In genomic region chr1:160993544-160993943, GRCh38 we compare ENCODE assay signal across 8 cellular contexts. TPM values are rescaled to one million over a fixed set of nuclear protein-coding genes. Genes with fewer than 3 reads are reported as not detected.
DNase-seq lines count a peak whose midpoint lies in the region; ATAC-seq, FAIRE-seq and TF ChIP-seq lines count a peak whose summit lies in the region.

No MANE protein-coding gene starts in this region.

- H3K79me2 ChIP-seq in Loucy (ENCODE audit: insufficient read depth, low read length) = no peaks in the 10 kb centered on the region
- H3K79me2 ChIP-seq in GM12878 (ENCODE audit: control insufficient read depth, insufficient read depth, low read length) = no peaks in the 10 kb centered on the region

- BruUV-seq in GM12878 (replicated peaks; lab: Mats Ljungman, UMichigan) = no TSS peak

- TF ChIP-seq CTCF in Loucy (conservative IDR thresholded peaks at IDR 0.05; ENCODE audit: low read length) (peak; percentile 60), GM12878 (IDR thresholded peaks at IDR 0.05 in 2 of 3, conservative IDR thresholded peaks at IDR 0.05 in 1 of 3; ENCODE audit: control insufficient read depth in 2 of 3, extremely low read depth in 1 of 3, insufficient read depth in 1 of 3, low read depth in 3 of 3, low read length in 3 of 3) (peak; percentile 21 to 45 (median 23); a peak in 3 of 6 replicates), nephron (IDR thresholded peaks at IDR 0.05; ENCODE audit: unreplicated experiment in 3 of 3) (peak; percentile 29 to 34 (median 30)), lower leg skin (IDR thresholded peaks at IDR 0.05) (no peak)

- no peak overlapping the region for H3K27ac Mint-ChIP-seq in nephron
- H3K27ac Mint-ChIP-seq in immature natural killer cell = no peak overlapping the region

- CTCF ChIA-PET in GM12878 (lab: Yijun Ruan, JAX) = interaction anchor here (0.9 to 9.7 kb wide), 6 partner anchors 12 to 147 kb away, joined by 3 to 147 read pairs (median 32); partner anchors contain the start of genes ITLN2, KLHDC9 and USF1

- WGBS in GM12878 (ENCODE audit: insufficient coverage, insufficient replicate concordance, low lambda C conversion rate, missing lambda C conversion rate) = 51% methylated on average over 3 of the region's 3 CpGs
- 14 to 16% methylated on average over 3 of the region's 3 CpGs for WGBS in lower leg skin, 2 donors

- peak; percentile 35 for ATAC-seq in GM12878
- no peak for ATAC-seq in HG03439 (IDR thresholded peaks at IDR 0.05; ENCODE audit: unreplicated experiment)

- TF ChIP-seq POLR2A in GM12878 (IDR thresholded peaks at IDR 0.05; ENCODE audit: low read depth, low read length) (no peak), lower leg skin (IDR thresholded peaks at IDR 0.05) (no peak)

- H3K9me3 ChIP-seq in Loucy (ENCODE audit: insufficient read depth, low read depth, low read length) = no peaks in the 10 kb centered on the region
- no peaks in the 10 kb centered on the region for H3K9me3 ChIP-seq in GM12878 (replicated peaks; ENCODE audit: control insufficient read depth, insufficient read depth, low read length)

- H3K27me3 Mint-ChIP-seq in nephron (ENCODE audit: low read depth) = peaks cover 4% of the 10 kb centered on the region
- H3K27me3 Mint-ChIP-seq in immature natural killer cell (ENCODE audit: low read depth in 3 of 3) = peaks cover 3 to 7% (median 6%) of the 10 kb centered on the region in 3 donors

- H3K4me3 Mint-ChIP-seq in nephron = no peak overlapping the region
- H3K4me3 Mint-ChIP-seq in immature natural killer cell = no peak overlapping the region

- TF ChIP-seq EP300 in GM12878 (IDR thresholded peaks at IDR 0.05; ENCODE audit: borderline replicate concordance in 1 of 2, control insufficient read depth in 1 of 2, low read depth in 2 of 2, low read length in 2 of 2) = no peak

- SMC1A ChIA-PET in GM12878 (lab: Charles Lee; ENCODE audit: uncharacterized antibody, unreplicated experiment) = interaction anchor here (0.9 to 1.7 kb wide), 7 partner anchors 27 to 147 kb away, joined by 3 to 5 read pairs (median 3); partner anchors contain the start of genes F11R and ITLN2

- no peaks in the 10 kb centered on the region for H4K20me1 ChIP-seq in Loucy (ENCODE audit: insufficient read depth, low read length, poor library complexity, severe bottlenecking)
- H4K20me1 ChIP-seq in GM12878 (ENCODE audit: control insufficient read depth, insufficient read depth) = no peaks in the 10 kb centered on the region

- no peaks in the 10 kb centered on the region for H3K9me3 Mint-ChIP-seq in nephron
- H3K9me3 Mint-ChIP-seq in immature natural killer cell = no peaks in the 10 kb centered on the region

- POLR2A ChIA-PET in GM12878 (lab: Charles Lee) = interaction anchor here (0.7 kb wide), 1 partner anchor 705 kb away, joined by 6 read pairs; no protein-coding TSS in a partner anchor

- intact Hi-C loops in GM12878 (cut with micrococcal nuclease; ENCODE audit: unreplicated experiment) = loop anchor here (2.0 to 5.0 kb wide), 2 partner anchors 49 to 75 kb away; partner anchors contain the start of gene ARHGAP30
- intact Hi-C loops in lower leg skin (cut with DNase I; ENCODE audit: low total_unique reads) = no loop called here

- H3K27me3 ChIP-seq in Loucy (ENCODE audit: insufficient read depth, low read length, poor library complexity, severe bottlenecking) = no peaks in the 10 kb centered on the region
- no peaks in the 10 kb centered on the region for H3K27me3 ChIP-seq in GM12878 (replicated peaks in 1 of 2; ENCODE audit: control insufficient read depth in 2 of 2, insufficient read depth in 2 of 2, low read length in 1 of 2)

- RAD21 ChIA-PET in GM12878 (lab: Charles Lee; ENCODE audit: unreplicated experiment) = interaction anchor here (1.1 kb wide), 2 partner anchors 75 to 76 kb away, joined by 4 read pairs; partner anchors contain the start of gene ARHGAP30

- H3K9ac ChIP-seq in Loucy (ENCODE audit: low read depth, low read length, poor library complexity, severe bottlenecking) = no peak overlapping the region
- no peak overlapping the region for H3K9ac ChIP-seq in GM12878 (ENCODE audit: control insufficient read depth, insufficient read depth, low read length)

- no peak overlapping the region for H3K27ac ChIP-seq in GM12878 (ENCODE audit: control insufficient read depth, insufficient read depth)

- no peak for FAIRE-seq in GM12878 (lab: Jason Lieb, UNC)

- peak; percentile 51; the same call in 1 of the 2 replicates for TF ChIP-seq RAD21 in GM12878 (IDR thresholded peaks at IDR 0.05; ENCODE audit: insufficient read depth, low read depth, low read length)

- H3K4me1 Mint-ChIP-seq in nephron (no peaks in the 10 kb centered on the region), immature natural killer cell (peaks cover 4 to 9% of the 10 kb centered on the region in 2 donors)

- H3F3A ChIP-seq in Loucy (ENCODE audit: low read depth) = no peaks in the 10 kb centered on the region

- no peak overlapping the region for H3K4me2 ChIP-seq in Loucy (ENCODE audit: low read depth, low read length, poor library complexity, severe bottlenecking)
- no peak overlapping the region for H3K4me2 ChIP-seq in GM12878 (ENCODE audit: control insufficient read depth, insufficient read depth)

- in situ Hi-C loops in GM12878 (cut with MboI) = no loop called here

- H3K36me3 Mint-ChIP-seq in nephron (ENCODE audit: low read depth) = no peaks in the 10 kb centered on the region
- peaks cover 0 to 7% (median 3%) of the 10 kb centered on the region in 3 donors for H3K36me3 Mint-ChIP-seq in immature natural killer cell

- DNase-seq in DMS53 (lab: John Stamatoyannopoulos, UW) (peak; percentile 72), GM12878 (ENCODE audit: low read depth, low spot score) (no peak), lower leg skin (ENCODE audit: low spot score in 2 of 2) (no peak), NCI-H128 (lab: John Stamatoyannopoulos, UW; ENCODE audit: unreplicated experiment) (no peak), immature natural killer cell (no peak)

- H3K4me3 ChIP-seq in Loucy (ENCODE audit: low read length, poor library complexity, severe bottlenecking) (no peak overlapping the region), GM12878 (no peak overlapping the region), lower leg skin (ENCODE audit: low read depth, poor library complexity, severe bottlenecking) (no peak overlapping the region)

- H3K36me3 ChIP-seq in Loucy (ENCODE audit: insufficient read depth, low read length) (peaks cover 8% of the 10 kb centered on the region; the same call in 1 of the 2 replicates), GM12878 (ENCODE audit: control insufficient read depth in 2 of 2, insufficient read depth in 2 of 2, low read length in 1 of 2) (no peaks in the 10 kb centered on the region; a peak in 2 of 4 replicates)

- H2AFZ ChIP-seq in Loucy (ENCODE audit: low read length) (no peak overlapping the region), GM12878 (ENCODE audit: control insufficient read depth, low read depth, low read length) (no peak overlapping the region)

- H3K9me2 ChIP-seq in Loucy (replicated peaks; ENCODE audit: low read depth, low read length) = no peaks in the 10 kb centered on the region

- H3K4me1 ChIP-seq in Loucy (ENCODE audit: insufficient read depth, low read length, poor library complexity, severe bottlenecking) (peaks cover 7% of the 10 kb centered on the region), GM12878 (ENCODE audit: control insufficient read depth, insufficient read depth, low read length) (peaks cover 3% of the 10 kb centered on the region)

RNA-seq across cellular contexts. Expression of gene F11R, which starts 27.4 kb away (rescaled TPM):
- 90.7 and 115 TPM in 2 replicates for total RNA-seq in GM12878 (2013; cell fraction: nucleolus; rRNA removed)
- total RNA-seq in GM12878 (2014; rRNA removed) = 23.7 and 33.2 TPM in 2 replicates
- 29.5 and 31.9 TPM in 2 replicates for total RNA-seq in GM12878 (2014; rRNA removed; fragmentation: Illumina TruSeq; extraction: Trizol)
- 29.8 and 33.2 TPM in 2 replicates for total RNA-seq in GM12878 (2021)
- 18.2 TPM for polyA plus RNA-seq in GM12878 (2011; ENCODE audit: low read depth)
- 51.8 and 80.9 TPM in 2 replicates for polyA plus RNA-seq in GM12878 (2011; rRNA removed)
- polyA plus RNA-seq in GM12878 (2011; cell fraction: cytosol; rRNA removed) = 63.3 and 86.3 TPM in 2 replicates
- polyA plus RNA-seq in GM12878 (2011; cell fraction: nucleus; rRNA removed) = 29.5 and 52.8 TPM in 2 replicates
- polyA plus RNA-seq in GM12878 (2012) = 27.6 and 42.8 TPM in 2 replicates
- 54.5 and 71.7 TPM in 2 replicates for polyA plus RNA-seq in GM12878 (2014; fragmentation: Illumina TruSeq; extraction: Trizol)
- 10 to 100 TPM; 15.3 TPM for polyA plus RNA-seq in GM12878 (2014; fragmentation: Nextera tagmentation; extraction: Ambion mirVana)
- 21.0 and 23.4 TPM in 2 replicates for polyA plus RNA-seq in GM12878 (2014; rRNA removed)
- 10 to 100 TPM; 21.3 to 24.9 TPM for polyA plus RNA-seq in GM12878 (2016; fragmentation: Nextera tagmentation; extraction: Ambion mirVana)
- polyA minus RNA-seq in GM12878 (2011; rRNA and poly(A)+ RNA removed) = 82.5 and 112 TPM in 2 replicates
- polyA minus RNA-seq in GM12878 (2011; cell fraction: cytosol; rRNA and poly(A)+ RNA removed) = 13.3 and 16.4 TPM in 2 replicates
- 10.6 and 12.9 TPM in 2 replicates for polyA minus RNA-seq in GM12878 (2011; cell fraction: nucleus; rRNA and poly(A)+ RNA removed)
- total RNA-seq in lower leg skin = 100 to 1,000 TPM in 2 of 4 donors, 10 to 100 TPM in 2; 68.4 to 125 (median 97.5) TPM
- polyA plus RNA-seq in immature natural killer cell = 10 to 100 TPM; 11.5 to 53.2 (median 27.7) TPM

RNA-seq across cellular contexts. Expression of gene ITLN2, which starts 38.9 kb away (rescaled TPM):
- not detected in 2 replicates for total RNA-seq in GM12878 (2013; cell fraction: nucleolus; rRNA removed)
- total RNA-seq in GM12878 (2014; rRNA removed) (not detected in 2 replicates), GM12878 (2014; rRNA removed; fragmentation: Illumina TruSeq; extraction: Trizol) (not detected in 2 replicates), GM12878 (2021) (not detected in 2 replicates), lower leg skin (1 to 10 TPM in 2 of 4 donors, not detected in 2; 1.0 to 1.2 TPM)
- polyA plus RNA-seq in GM12878 (2011; ENCODE audit: low read depth) = not detected
- polyA plus RNA-seq in GM12878 (2011; rRNA removed) (0.07 TPM in 1 of 2 replicates, not detected in the other), GM12878 (2014; fragmentation: Illumina TruSeq; extraction: Trizol) (not detected in 2 replicates), GM12878 (2014; fragmentation: Nextera tagmentation; extraction: Ambion mirVana) (not detected), GM12878 (2014; rRNA removed) (not detected in 2 replicates), GM12878 (2016; fragmentation: Nextera tagmentation; extraction: Ambion mirVana) (not detected), immature natural killer cell (not detected)
- 0.10 TPM in 1 of 2 replicates, not detected in the other for polyA plus RNA-seq in GM12878 (2011; cell fraction: cytosol; rRNA removed)
- 0.12 and 0.18 TPM in 2 replicates for polyA plus RNA-seq in GM12878 (2011; cell fraction: nucleus; rRNA removed)
- not detected in 2 replicates for polyA plus RNA-seq in GM12878 (2012)
- polyA minus RNA-seq in GM12878 (2011; rRNA and poly(A)+ RNA removed) = not detected in 2 replicates
- polyA minus RNA-seq in GM12878 (2011; cell fraction: cytosol; rRNA and poly(A)+ RNA removed) = not detected in 2 replicates
- polyA minus RNA-seq in GM12878 (2011; cell fraction: nucleus; rRNA and poly(A)+ RNA removed) = not detected in 2 replicates

RNA-seq across cellular contexts. Expression of gene TSTD1, which starts 45.2 kb away (rescaled TPM):
- 26.3 and 40.4 TPM in 2 replicates for total RNA-seq in GM12878 (2013; cell fraction: nucleolus; rRNA removed)
- total RNA-seq in GM12878 (2014; rRNA removed) (72.2 and 72.7 TPM in 2 replicates), GM12878 (2014; rRNA removed; fragmentation: Illumina TruSeq; extraction: Trizol) (37.6 and 38.4 TPM in 2 replicates), GM12878 (2021) (43.2 and 49.0 TPM in 2 replicates), lower leg skin (100 to 1,000 TPM in 3 of 4 donors, 10 to 100 TPM in 1; 94.9 to 136 (median 107) TPM)
- polyA plus RNA-seq in GM12878 (2011; ENCODE audit: low read depth) = 21.8 TPM
- polyA plus RNA-seq in GM12878 (2011; rRNA removed) (65.8 and 82.6 TPM in 2 replicates), GM12878 (2014; fragmentation: Illumina TruSeq; extraction: Trizol) (14.5 and 33.3 TPM in 2 replicates), GM12878 (2014; fragmentation: Nextera tagmentation; extraction: Ambion mirVana) (100 to 1,000 TPM; 102 to 145 TPM), GM12878 (2014; rRNA removed) (96.1 and 99.1 TPM in 2 replicates), GM12878 (2016; fragmentation: Nextera tagmentation; extraction: Ambion mirVana) (100 to 1,000 TPM; 100 to 118 TPM), immature natural killer cell (100 to 1,000 TPM; 229 to 385 (median 349) TPM)
- polyA plus RNA-seq in GM12878 (2011; cell fraction: cytosol; rRNA removed) = 125 and 132 TPM in 2 replicates
- 76.3 and 99.1 TPM in 2 replicates for polyA plus RNA-seq in GM12878 (2011; cell fraction: nucleus; rRNA removed)
- 64.2 and 75.4 TPM in 2 replicates for polyA plus RNA-seq in GM12878 (2012)
- polyA minus RNA-seq in GM12878 (2011; rRNA and poly(A)+ RNA removed) = 6.6 and 20.1 TPM in 2 replicates
- 6.7 and 9.0 TPM in 2 replicates for polyA minus RNA-seq in GM12878 (2011; cell fraction: cytosol; rRNA and poly(A)+ RNA removed)
- polyA minus RNA-seq in GM12878 (2011; cell fraction: nucleus; rRNA and poly(A)+ RNA removed) = 13.1 and 18.8 TPM in 2 replicates

RNA-seq across cellular contexts. Expression of gene USF1, which starts 52.2 kb away (rescaled TPM):
- total RNA-seq in GM12878 (2013; cell fraction: nucleolus; rRNA removed) = 32.1 and 38.7 TPM in 2 replicates
- total RNA-seq in GM12878 (2014; rRNA removed) = 90.2 and 92.1 TPM in 2 replicates
- total RNA-seq in GM12878 (2014; rRNA removed; fragmentation: Illumina TruSeq; extraction: Trizol) = 61.4 and 65.1 TPM in 2 replicates
- total RNA-seq in GM12878 (2021) = 60.3 and 65.8 TPM in 2 replicates
- polyA plus RNA-seq in GM12878 (2011; ENCODE audit: low read depth) = 54.0 TPM
- 33.8 and 46.0 TPM in 2 replicates for polyA plus RNA-seq in GM12878 (2011; rRNA removed)
- 55.7 and 71.7 TPM in 2 replicates for polyA plus RNA-seq in GM12878 (2011; cell fraction: cytosol; rRNA removed)
- 153 and 160 TPM in 2 replicates for polyA plus RNA-seq in GM12878 (2011; cell fraction: nucleus; rRNA removed)
- 42.5 and 67.5 TPM in 2 replicates for polyA plus RNA-seq in GM12878 (2012)
- 50.5 and 60.9 TPM in 2 replicates for polyA plus RNA-seq in GM12878 (2014; fragmentation: Illumina TruSeq; extraction: Trizol)
- 10 to 100 TPM in 1 of 2 experiments, 1 to 10 TPM in 1; 9.4 to 26.3 TPM for polyA plus RNA-seq in GM12878 (2014; fragmentation: Nextera tagmentation; extraction: Ambion mirVana)
- polyA plus RNA-seq in GM12878 (2014; rRNA removed) = 72.6 and 72.8 TPM in 2 replicates
- 10 to 100 TPM; 11.5 to 23.1 TPM for polyA plus RNA-seq in GM12878 (2016; fragmentation: Nextera tagmentation; extraction: Ambion mirVana)
- 149 and 171 TPM in 2 replicates for polyA minus RNA-seq in GM12878 (2011; rRNA and poly(A)+ RNA removed)
- polyA minus RNA-seq in GM12878 (2011; cell fraction: cytosol; rRNA and poly(A)+ RNA removed) = 31.5 and 32.7 TPM in 2 replicates
- polyA minus RNA-seq in GM12878 (2011; cell fraction: nucleus; rRNA and poly(A)+ RNA removed) = 24.2 and 34.1 TPM in 2 replicates
- 10 to 100 TPM; 35.3 to 59.4 (median 43.3) TPM for total RNA-seq in lower leg skin
- polyA plus RNA-seq in immature natural killer cell = 10 to 100 TPM in 1 of 3 donors, 1 to 10 TPM in 1, not detected in 1; 7.9 to 12.2 TPM

Comparison
In these comparisons a context has a peak if more than half of its experiments do, and no peak if none do; other contexts are left out.
1. CTCF ChIP-seq: peak in Loucy (single experiment), GM12878 (3 of 3) and nephron (3 of 3); none in lower leg skin (0 of 3).